17 cellular contexts compared by ENCODE assay signal in the genomic region with DNA sequence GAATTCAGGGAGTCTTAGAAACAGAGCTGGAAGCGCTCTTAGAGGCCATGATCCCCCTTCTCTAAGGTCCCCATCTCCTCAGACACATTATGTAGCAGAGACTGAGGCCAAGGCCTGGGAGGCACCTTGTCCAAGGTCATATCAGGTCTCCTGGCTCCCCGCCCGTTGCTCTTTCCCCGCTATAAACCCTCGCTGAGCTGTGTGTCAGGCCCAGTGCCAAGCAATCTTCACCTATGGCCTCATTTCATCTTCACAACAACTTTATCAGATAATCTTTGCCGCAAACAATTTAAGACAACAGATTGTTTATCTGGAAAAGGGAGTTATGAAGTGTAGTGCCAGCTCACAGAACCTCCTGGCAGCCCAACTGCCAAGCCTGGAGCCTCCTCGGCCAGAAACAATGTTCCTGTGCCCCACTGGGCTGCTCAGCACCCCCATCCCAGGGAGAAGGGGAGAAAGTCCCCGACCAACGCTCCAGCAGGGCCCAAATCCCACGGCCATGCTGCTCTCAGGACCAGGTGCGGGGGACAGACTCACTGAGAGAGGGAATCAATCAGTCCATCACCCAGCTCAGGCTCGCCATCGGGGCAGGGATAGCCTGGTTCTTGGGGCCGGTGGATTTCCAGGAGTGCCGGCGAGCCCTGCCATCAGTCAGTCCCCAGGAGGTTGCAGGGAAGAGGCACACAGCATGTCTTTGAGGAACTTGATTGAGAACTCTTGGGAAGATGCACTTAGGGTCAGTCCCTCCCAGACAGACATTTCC. TPM values are rescaled to one million over a fixed set of nuclear protein-coding genes. Genes with fewer than 3 reads are reported as not detected.
DNase-seq lines count a peak whose midpoint lies in the region; ATAC-seq and TF ChIP-seq lines count a peak whose summit lies in the region.
"Had no signal": no experiment of that assay in that cellular context is flagged by ENCODE, and none has a peak within 500 bp of the region (broad histone marks: within the 10 kb centered on the region; RNA-seq: fewer than 3 reads in every experiment).

No MANE protein-coding gene starts in this region.

- no peaks in the 10 kb centered on the region for H3K27me3 ChIP-seq in H7 (ENCODE audit: control insufficient read depth, insufficient read depth, low read length)
- H3K27me3 ChIP-seq in Panc1 (ENCODE audit: control insufficient read depth, insufficient read depth, low read length), result no peaks in the 10 kb centered on the region
- no peaks in the 10 kb centered on the region for H3K27me3 ChIP-seq in right cardiac atrium (ENCODE audit: control insufficient read depth, insufficient read depth)
- H3K27me3 ChIP-seq: breast epithelium had no signal

- ATAC-seq in Panc1 (0 out of 2 replicates have a peak, but pooled peaks have one; percentile 11), right cardiac atrium (peak; percentile 34 to 39), omental fat pad (ENCODE audit: low FRiP score) (no peak)
- peak; percentile 16 for ATAC-seq in stimulated activated memory B cell treated with anti-CD40 and anti-IgM and Interleukin-4, amounts not matched to agents 10 μg/mL and 1 μg/mL and 100 μg/mL, for 72 hours
- no peak for ATAC-seq in activated T-cell treated with anti-CD3 and anti-CD28 coated beads, Interleukin-2, amount 50 U/mL, for 4 hours

- H3K9me3 ChIP-seq in Panc1 (ENCODE audit: control insufficient read depth, insufficient read depth, low read depth, low read length), result no peaks in the 10 kb centered on the region
- no peaks in the 10 kb centered on the region for H3K9me3 ChIP-seq in right cardiac atrium (ENCODE audit: control insufficient read depth, low read length)
- H3K9me3 ChIP-seq: Caco-2 had no signal

- intact Hi-C loops in Panc1 (cut with micrococcal nuclease; ENCODE audit: unreplicated experiment), result no loop called here
- intact Hi-C loops in right cardiac atrium (cut with DNase I), result no loop called here

- POLR2A ChIA-PET in Panc1 (lab: Charles Lee), result no interaction called here

- DNase-seq in H7, result peak; percentile 50
- DNase-seq in Panc1 (ENCODE audit: low read depth, low spot score), result no peak
- no peak for DNase-seq in right cardiac atrium
- DNase-seq in activated T-cell treated with anti-CD3 and anti-CD28 coated beads, Interleukin-2, amount 50 U/mL, for 4 hours, result no peak
- no peak for DNase-seq in omental fat pad (ENCODE audit: low spot score)
- no peak for DNase-seq in foreskin melanocyte
- DNase-seq: activated CD8-positive, alpha-beta memory T cell treated with anti-CD3 and anti-CD28 coated beads for 24 hours; Caco-2; GDM1; HCEC 1CT; NCI-H1417 treated with DMSO at 0.1 percent for 48 hours; occipital lobe; stimulated activated CD4-positive, alpha-beta T cell treated with anti-CD3 and anti-CD28 coated beads, Interleukin-2, amount 100 ng/mL, for 48 hours; T-helper 1 cell had no signal

- no peaks in the 10 kb centered on the region for H3K4me1 Mint-ChIP-seq in stimulated activated memory B cell treated with anti-CD40 and anti-IgM and Interleukin-4, amounts not matched to agents 10 μg/mL and 1 μg/mL and 100 μg/mL, for 72 hours
- no peaks in the 10 kb centered on the region for H3K4me1 Mint-ChIP-seq in activated T-cell treated with anti-CD3 and anti-CD28 coated beads, Interleukin-2, amount 50 U/mL, for 4 hours (ENCODE audit: low read depth)

- no peaks in the 10 kb centered on the region for H3K27me3 Mint-ChIP-seq in stimulated activated memory B cell treated with anti-CD40 and anti-IgM and Interleukin-4, amounts not matched to agents 10 μg/mL and 1 μg/mL and 100 μg/mL, for 72 hours
- H3K27me3 Mint-ChIP-seq in activated T-cell treated with anti-CD3 and anti-CD28 coated beads, Interleukin-2, amount 50 U/mL, for 4 hours (ENCODE audit: low read depth), result no peaks in the 10 kb centered on the region

- CTCF ChIA-PET in Panc1 (lab: Charles Lee), result no interaction called here

- no peak overlapping the region for H3K4me3 ChIP-seq in H7 (ENCODE audit: insufficient read depth, low read depth, low read length)
- H3K4me3 ChIP-seq in Panc1 (ENCODE audit: low read depth in 2 of 2, low read length in 2 of 2), result no peak overlapping the region
- no peak overlapping the region for H3K4me3 ChIP-seq in right cardiac atrium (ENCODE audit: low read length)
- H3K4me3 ChIP-seq: breast epithelium had no signal

- H3K4me3 Mint-ChIP-seq in stimulated activated memory B cell treated with anti-CD40 and anti-IgM and Interleukin-4, amounts not matched to agents 10 μg/mL and 1 μg/mL and 100 μg/mL, for 72 hours, result no peak overlapping the region
- H3K4me3 Mint-ChIP-seq in activated T-cell treated with anti-CD3 and anti-CD28 coated beads, Interleukin-2, amount 50 U/mL, for 4 hours, result no peak overlapping the region
- H3K4me3 Mint-ChIP-seq: WTC11 had no signal

- no peak overlapping the region for H3K27ac Mint-ChIP-seq in stimulated activated memory B cell treated with anti-CD40 and anti-IgM and Interleukin-4, amounts not matched to agents 10 μg/mL and 1 μg/mL and 100 μg/mL, for 72 hours
- H3K27ac Mint-ChIP-seq: WTC11 had no signal

- in situ Hi-C loops in Panc1 (cut with HindIII; ENCODE audit: low pct_unique_long_range_greater_than_20kb, low sequenced_read_pairs), result no loop called here

- WGBS in right cardiac atrium, result 70% methylated on average over 16 of the region's 16 CpGs

- H3K4me1 ChIP-seq in Panc1 (ENCODE audit: control insufficient read depth, insufficient read depth, low read length) (no peaks in the 10 kb centered on the region; the same call in 1 of the 2 replicates), right cardiac atrium (ENCODE audit: control insufficient read depth, insufficient read depth, low read length) (no peaks in the 10 kb centered on the region)
- H3K4me1 ChIP-seq: breast epithelium, Caco-2 had no signal

- BruUV-seq in Panc1 (replicated peaks; lab: Mats Ljungman, UMichigan), result no TSS peak

- H3K9me3 Mint-ChIP-seq in stimulated activated memory B cell treated with anti-CD40 and anti-IgM and Interleukin-4, amounts not matched to agents 10 μg/mL and 1 μg/mL and 100 μg/mL, for 72 hours, result no peaks in the 10 kb centered on the region
- no peaks in the 10 kb centered on the region for H3K9me3 Mint-ChIP-seq in activated T-cell treated with anti-CD3 and anti-CD28 coated beads, Interleukin-2, amount 50 U/mL, for 4 hours

- no peak for TF ChIP-seq CTCF in Panc1 (IDR thresholded peaks at IDR 0.05)
- no peak for TF ChIP-seq CTCF in omental fat pad (IDR thresholded peaks at IDR 0.05)

- peak overlapping the region; percentile 35; the same call in 1 of the 2 replicates for H3K27ac ChIP-seq in Panc1 (ENCODE audit: low read length)
- H3K27ac ChIP-seq in right cardiac atrium (ENCODE audit: low read length), result no peak overlapping the region
- H3K27ac ChIP-seq: breast epithelium had no signal

- no peaks in the 10 kb centered on the region for H3K36me3 ChIP-seq in H7 (replicated peaks; ENCODE audit: control insufficient read depth, insufficient read depth, low read length)
- no peaks in the 10 kb centered on the region for H3K36me3 ChIP-seq in Panc1 (ENCODE audit: control insufficient read depth, insufficient read depth, low read length)
- H3K36me3 ChIP-seq: breast epithelium had no signal

- H3K36me3 Mint-ChIP-seq in stimulated activated memory B cell treated with anti-CD40 and anti-IgM and Interleukin-4, amounts not matched to agents 10 μg/mL and 1 μg/mL and 100 μg/mL, for 72 hours, result peaks cover 2% of the 10 kb centered on the region
- no peaks in the 10 kb centered on the region for H3K36me3 Mint-ChIP-seq in activated T-cell treated with anti-CD3 and anti-CD28 coated beads, Interleukin-2, amount 50 U/mL, for 4 hours (ENCODE audit: insufficient read depth)
- H3K36me3 Mint-ChIP-seq: WTC11 had no signal

RNA-seq across cellular contexts. Expression of gene FANCE, which starts 16.9 kb away (rescaled TPM):
- total RNA-seq in H7 (2014; rRNA removed; shearing (Covaris generic)), result 18.7 and 22.8 TPM in 2 replicates
- total RNA-seq in Panc1 (2021; ENCODE audit: unreplicated experiment) (4.3 TPM), right cardiac atrium (1 to 10 TPM; 1.3 to 4.7 (median 3.1) TPM), omental fat pad (1 to 10 TPM; 1.9 to 9.6 (median 5.4) TPM)
- 2.8 TPM for polyA plus RNA-seq in Panc1 (2012; ENCODE audit: insufficient read length)
- 2.0 TPM for polyA plus RNA-seq in right cardiac atrium
- 10 to 100 TPM; 23.1 to 26.6 (median 24.8) TPM for total RNA-seq in activated T-cell treated with anti-CD3 and anti-CD28 coated beads, Interleukin-2, amount 50 U/mL, for 4 hours

RNA-seq across cellular contexts. Expression of gene RPL10A, which starts 32.9 kb away (rescaled TPM):
- total RNA-seq in H7 (2014; rRNA removed; shearing (Covaris generic)), result 2,080 and 2,249 TPM in 2 replicates
- 732 TPM for total RNA-seq in Panc1 (2021; ENCODE audit: unreplicated experiment)
- polyA plus RNA-seq in Panc1 (2012; ENCODE audit: insufficient read length), result 904 TPM
- total RNA-seq in right cardiac atrium, result 100 to 1,000 TPM; 608 to 717 (median 617) TPM
- polyA plus RNA-seq in right cardiac atrium, result 672 TPM
- total RNA-seq in activated T-cell treated with anti-CD3 and anti-CD28 coated beads, Interleukin-2, amount 50 U/mL, for 4 hours, result 1,000 to 10,000 TPM; 1,745 to 1,992 (median 1,956) TPM
- total RNA-seq in omental fat pad, result 1,000 to 10,000 TPM; 1,059 to 1,562 (median 1,256) TPM

Comparison
In these comparisons a context has a peak if more than half of its experiments do, and no peak if none do; other contexts are left out.
1. ATAC-seq: peak in Panc1 (single experiment), right cardiac atrium (2 of 2) and stimulated activated memory B cell treated with anti-CD40 and anti-IgM and Interleukin-4, amounts not matched to agents 10 μg/mL and 1 μg/mL and 100 μg/mL, for 72 hours (single experiment); none in activated T-cell treated with anti-CD3 and anti-CD28 coated beads, Interleukin-2, amount 50 U/mL, for 4 hours (0 of 2) and omental fat pad (single experiment).